ENCODE assay signal across 10 cellular contexts in the genomic region with DNA sequence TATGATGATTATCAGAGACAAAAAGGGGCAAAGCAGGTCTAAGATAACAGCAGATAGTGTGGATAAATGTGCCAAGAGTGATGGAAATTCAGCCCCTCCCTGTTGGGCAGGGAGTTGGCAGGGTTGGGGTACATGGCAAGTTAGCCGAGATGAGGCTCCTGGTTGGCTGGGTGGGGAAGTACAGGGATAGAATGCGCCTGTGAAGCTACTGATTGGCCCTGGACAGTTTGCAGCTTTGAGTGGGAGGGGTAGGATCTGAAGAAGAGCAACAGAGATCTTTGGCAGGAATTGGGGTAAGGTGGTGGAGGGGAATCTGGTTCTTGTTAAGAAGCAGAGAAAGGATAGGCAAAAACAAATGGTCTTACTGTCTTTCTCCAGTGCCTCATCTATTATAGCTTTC.
DNase-seq lines count a peak whose midpoint lies in the region; ATAC-seq and TF ChIP-seq lines count a peak whose summit lies in the region.
"Had no signal": no experiment of that assay in that cellular context is flagged by ENCODE, and none has a peak within 500 bp of the region (broad histone marks: within the 10 kb centered on the region; RNA-seq: fewer than 3 reads in every experiment).

No MANE protein-coding gene starts in this region.

- H3K4me3 ChIP-seq in right atrium auricular region (no peak overlapping the region), skin epidermis (no peak overlapping the region)

- no peaks in the 10 kb centered on the region for H3K36me3 ChIP-seq in right atrium auricular region

- H3K27ac ChIP-seq in adipose tissue (ENCODE audit: low read depth, low read length) (peak overlapping the region; percentile 40), right atrium auricular region (peak overlapping the region; percentile 68 to 78), skin epidermis (peak overlapping the region in 20 of 21 experiments; percentile 26 to 90 (median 75))
- H3K27ac ChIP-seq: VCaP had no signal

- H3K27me3 ChIP-seq in right atrium auricular region: no peaks in the 10 kb centered on the region

- H3K9me3 ChIP-seq in right atrium auricular region: no peaks in the 10 kb centered on the region

- H3K4me1 ChIP-seq in right atrium auricular region: peaks cover 0 to 27% of the 10 kb centered on the region in 2 donors

- WGBS in adipose tissue, 3 donors: 40 to 92% (median 63%) methylated on average over 2 of the region's 2 CpGs

- no peak for ATAC-seq in HG02840 (IDR thresholded peaks at IDR 0.05; ENCODE audit: low FRiP score, unreplicated experiment)

- peak; percentile 54 for DNase-seq in GM03348 (ENCODE audit: low spot score)
- DNase-seq in right atrium auricular region (ENCODE audit: low spot score): no peak
- DNase-seq in NCI-H510A (lab: John Stamatoyannopoulos, UW): no peak
- DNase-seq in DMS53 (lab: John Stamatoyannopoulos, UW): no peak
- no peak for DNase-seq in SHP77 treated with DMSO at 0.1 percent for 48 hours (lab: John Stamatoyannopoulos, UW)
- DNase-seq: NCI-H1436 had no signal

- TF ChIP-seq CTCF in right atrium auricular region (IDR thresholded peaks at IDR 0.05): no peak
